Comparison of ENCODE assay signal across 23 cellular contexts in genomic region chr13:112251930-112252585, GRCh38.
"Had no signal": no experiment of that assay in that cellular context is flagged by ENCODE, and none has a peak within 500 bp of the region (broad histone marks: within the 10 kb centered on the region; RNA-seq: fewer than 3 reads in every experiment).

No MANE protein-coding gene starts in this region.

- H3K4me1 ChIP-seq: SJSA1 had no signal

- H3K36me3 ChIP-seq: brain microvascular endothelial cell, SJSA1 had no signal

- ATAC-seq: activated CD4-positive, CD25-positive, alpha-beta regulatory T cell treated with anti-CD3 and anti-CD28 coated beads, Interleukin-2, amount 50 U/mL, for 24 hours; activated CD8-positive, alpha-beta memory T cell treated with anti-CD3 and anti-CD28 coated beads, Interleukin-2, amount 10 ng/mL, durations not matched to agents 7 days and 5 days; activated CD8-positive, alpha-beta T cell treated with anti-CD3 and anti-CD28 coated beads, Interleukin-2, amount 10 ng/mL, durations not matched to agents 7 days and 5 days; activated T-cell treated with anti-CD3 and anti-CD28 coated beads, Interleukin-2, amount 50 U/mL, for 4 hours; activated T-helper 17 cell treated with anti-CD3 and anti-CD28 coated beads, Interleukin-2, amount 50 U/mL, for 72 hours; PC-3 had no signal

- DNase-seq: activated CD4-positive, alpha-beta T cell treated with anti-CD3 and anti-CD28 coated beads for 48 hours; activated CD4-positive, alpha-beta T cell treated with anti-CD3 and anti-CD28 coated beads, Interleukin-2, amount 50 U/mL, for 4 hours; activated CD8-positive, alpha-beta T cell treated with anti-CD3 and anti-CD28 coated beads, Interleukin-2, amount 10 ng/mL, durations not matched to agents 7 days and 5 days; activated gamma-delta T cell treated with Interleukin-2 at 50 U/mL for 16 hours; activated naive CD4-positive, alpha-beta T cell treated with anti-CD3 and anti-CD28 coated beads, Interleukin-2, amount 10 ng/mL, durations not matched to agents 7 days and 5 days; activated naive CD8-positive, alpha-beta T cell treated with anti-CD3 and anti-CD28 coated beads for 36 hours; activated T-cell treated with anti-CD3 and anti-CD28 coated beads, Interleukin-2, amount 50 U/mL, for 4 hours; brain microvascular endothelial cell; IMR-90; Kasumi-1; KBM-7; NCI-H1105 treated with DMSO at 0.1 percent for 48 hours; NCI-H146; NCI-H187 treated with DMSO at 0.1 percent for 48 hours; NCI-H2081 treated with DMSO at 0.1 percent for 48 hours; NCI-H446; NCI-H524; PC-3; SHP77 had no signal

- H3K4me3 ChIP-seq: SJSA1 had no signal

- H3K27ac ChIP-seq: brain microvascular endothelial cell, SJSA1 had no signal

- H3K27me3 ChIP-seq: brain microvascular endothelial cell had no signal
